Comparison of ENCODE assay signal across 8 cellular contexts in the genomic region with DNA sequence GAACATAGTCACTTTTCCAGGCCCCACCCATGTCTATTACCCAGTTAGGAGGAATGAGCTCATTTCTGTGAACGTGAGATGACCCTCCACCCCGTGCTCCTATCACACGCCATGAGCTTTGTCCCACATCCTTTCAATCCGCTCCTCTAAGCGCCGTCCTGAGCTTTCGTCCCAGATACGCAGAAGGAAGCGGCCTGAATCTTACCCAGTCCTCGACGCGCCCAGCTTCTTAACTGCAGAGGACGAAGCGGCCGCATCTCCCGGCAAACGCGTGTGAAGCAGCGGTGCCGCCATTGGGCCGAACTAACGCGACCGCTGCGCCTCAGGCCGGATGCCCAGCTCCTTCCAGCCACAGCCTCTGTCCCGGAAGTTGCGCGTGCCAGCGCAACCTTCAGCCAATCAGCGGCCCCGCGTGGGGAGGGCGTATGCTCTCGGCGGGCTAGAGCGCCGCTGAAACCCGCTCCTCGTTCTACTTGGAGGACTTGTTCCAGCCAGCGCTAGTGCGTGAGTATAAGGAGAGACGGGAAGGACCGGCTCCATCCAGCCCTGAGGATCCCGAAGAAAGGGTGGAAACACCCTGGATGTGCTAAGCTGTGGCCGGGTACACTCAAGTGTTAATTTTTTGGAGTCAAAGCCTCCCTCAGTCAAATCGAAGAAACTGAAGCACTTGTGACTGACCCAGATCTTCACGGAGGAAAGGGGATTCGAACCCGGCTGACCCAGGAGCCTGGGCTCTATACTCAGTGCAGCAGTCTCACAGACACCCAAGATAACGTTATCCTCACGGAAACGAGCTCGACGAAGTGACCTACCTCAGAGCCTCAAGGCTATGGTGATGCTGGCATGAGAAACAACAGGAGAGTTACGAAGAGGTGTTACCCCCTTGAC. TPM values are rescaled to one million over a fixed set of nuclear protein-coding genes. Genes with fewer than 3 reads are reported as not detected.
A peak's percentile ranks its signal among the peaks of the same experiment; 100 is the strongest.
DNase-seq lines count a peak whose midpoint lies in the region; ATAC-seq and TF ChIP-seq lines count a peak whose summit lies in the region.
"Not testable (repeated sequence)": the region's sequence is repeated elsewhere in the genome, so short reads cannot be mapped to it uniquely, and the experiment has no call there.

A gene with protein sequence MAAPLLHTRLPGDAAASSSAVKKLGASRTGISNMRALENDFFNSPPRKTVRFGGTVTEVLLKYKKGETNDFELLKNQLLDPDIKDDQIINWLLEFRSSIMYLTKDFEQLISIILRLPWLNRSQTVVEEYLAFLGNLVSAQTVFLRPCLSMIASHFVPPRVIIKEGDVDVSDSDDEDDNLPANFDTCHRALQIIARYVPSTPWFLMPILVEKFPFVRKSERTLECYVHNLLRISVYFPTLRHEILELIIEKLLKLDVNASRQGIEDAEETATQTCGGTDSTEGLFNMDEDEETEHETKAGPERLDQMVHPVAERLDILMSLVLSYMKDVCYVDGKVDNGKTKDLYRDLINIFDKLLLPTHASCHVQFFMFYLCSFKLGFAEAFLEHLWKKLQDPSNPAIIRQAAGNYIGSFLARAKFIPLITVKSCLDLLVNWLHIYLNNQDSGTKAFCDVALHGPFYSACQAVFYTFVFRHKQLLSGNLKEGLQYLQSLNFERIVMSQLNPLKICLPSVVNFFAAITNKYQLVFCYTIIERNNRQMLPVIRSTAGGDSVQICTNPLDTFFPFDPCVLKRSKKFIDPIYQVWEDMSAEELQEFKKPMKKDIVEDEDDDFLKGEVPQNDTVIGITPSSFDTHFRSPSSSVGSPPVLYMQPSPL (minus strand): TSS at position 333 of the 888 bp plus-strand sequence. CDS start 39 bp downstream, at position 294.

- peak; percentile 66 for DNase-seq in BJ (ENCODE audit: low read depth)
- peak; percentile 84 for DNase-seq in NCI-H524 treated with DMSO at 0.1 percent for 48 hours (lab: John Stamatoyannopoulos, UW)
- peak; percentile 94 for DNase-seq in activated CD4-positive, alpha-beta T cell treated with anti-CD3 and anti-CD28 coated beads for 48 hours
- DNase-seq in colonic mucosa, result peak; percentile 95
- DNase-seq in left colon, result peak; percentile 94
- peak; percentile 70 to 81 for DNase-seq in stimulated activated CD4-positive, alpha-beta T cell treated with anti-CD3 and anti-CD28 coated beads, Interleukin-1b, Interleukin-23, amount 100 ng/mL, for 4 hours (ENCODE audit: low read depth in 2 of 2)

- CTCF ChIA-PET in BJ (lab: Yijun Ruan, JAX), result not testable (repeated sequence)

- H3K4me1 ChIP-seq in colonic mucosa, result not testable (repeated sequence)

- intact Hi-C loops in colonic mucosa (cut with DNase I); left colon (cut with DNase I, micrococcal nuclease): not testable (repeated sequence)

- not testable (repeated sequence) for H3K36me3 ChIP-seq in BJ (ENCODE audit: control insufficient read depth, insufficient read depth, low read length); colonic mucosa

- peak within 1 kb of the TSS; percentile 49 for H3K27ac ChIP-seq in colonic mucosa

- ATAC-seq in GM19324 (IDR thresholded peaks at IDR 0.05; ENCODE audit: low FRiP score, unreplicated experiment) (peak; percentile 98), HG03460 (IDR thresholded peaks at IDR 0.05; ENCODE audit: unreplicated experiment) (peak; percentile 97), left colon (peak; percentile 97)

- not testable (repeated sequence) for H3K9me3 ChIP-seq in colonic mucosa

- H3K9ac ChIP-seq in colonic mucosa (ENCODE audit: low read depth in 2 of 2, low read length in 2 of 2), result peak within 1 kb of the TSS; percentile 68 to 76

- not testable (repeated sequence) for TF ChIP-seq CTCF in BJ (IDR thresholded peaks at IDR 0.05; ENCODE audit: insufficient read depth, low read depth, low read length); colonic mucosa (IDR thresholded peaks at IDR 0.05)

- not testable (repeated sequence) for H3K27me3 ChIP-seq in BJ (ENCODE audit: control insufficient read depth, insufficient read depth, low read length); colonic mucosa

- POLR2A ChIA-PET in BJ (lab: Charles Lee), result not testable (repeated sequence)

- peak within 1 kb of the TSS; percentile 46 for H3K4me3 ChIP-seq in BJ (ENCODE audit: low read depth, low read length)
- peak within 1 kb of the TSS; percentile 54 for H3K4me3 ChIP-seq in colonic mucosa

RNA-seq across cellular contexts. Expression of the gene that starts here (rescaled TPM):
- 20.0 and 35.1 TPM in 2 replicates for polyA plus RNA-seq in BJ (2011; rRNA removed)
- 14.7 and 18.4 TPM in 2 replicates for polyA minus RNA-seq in BJ (2011; rRNA and poly(A)+ RNA removed)
- 10 to 100 TPM; 26.8 to 28.6 TPM for total RNA-seq in colonic mucosa
- 10 to 100 TPM; 25.7 to 26.9 TPM for total RNA-seq in left colon

Comparison
In these comparisons a context has a peak if more than half of its experiments do, and no peak if none do; other contexts are left out.
1. Peak in every context shown above with its lines: DNase-seq, ATAC-seq, H3K4me3 ChIP-seq and H3K27ac ChIP-seq.